Comparison of ENCODE assay signal across 1 cellular context in genomic region chr11:133968300-133968699, GRCh38.
TF ChIP-seq lines count a peak whose summit lies in the region.

No MANE protein-coding gene starts in this region.

TF ChIP-seq in K562, 482 proteins besides CTCF, POLR2A, EP300 and RAD21:
- TF ChIP-seq TCF7 (IDR thresholded peaks at IDR 0.05; ENCODE audit: borderline replicate concordance) (no peak), HBP1 (CRISPR knock-in tag; IDR thresholded peaks at IDR 0.05) (no peak), ZBTB7A (IDR thresholded peaks at IDR 0.05; ENCODE audit: borderline replicate concordance, control insufficient read depth, low read depth, low read length) (no peak), MCM5 (IDR thresholded peaks at IDR 0.05; ENCODE audit: low read depth) (no peak), SMARCE1 (IDR thresholded peaks at IDR 0.05) (no peak), SMAD4 (CRISPR knock-in tag; conservative IDR thresholded peaks at IDR 0.05) (no peak), BMI1 (IDR thresholded peaks at IDR 0.05; ENCODE audit: low read length) (no peak), NELFE (IDR thresholded peaks at IDR 0.05; ENCODE audit: insufficient read depth, insufficient read length) (no peak), HDAC2 (IDR thresholded peaks at IDR 0.05) (no peak), U2AF2 (optimal IDR thresholded peaks at IDR 0.05; ENCODE audit: low read depth, low read length) (no peak)
TF ChIP-seq in K562: peak in this region for 0.
